In the genomic region with DNA sequence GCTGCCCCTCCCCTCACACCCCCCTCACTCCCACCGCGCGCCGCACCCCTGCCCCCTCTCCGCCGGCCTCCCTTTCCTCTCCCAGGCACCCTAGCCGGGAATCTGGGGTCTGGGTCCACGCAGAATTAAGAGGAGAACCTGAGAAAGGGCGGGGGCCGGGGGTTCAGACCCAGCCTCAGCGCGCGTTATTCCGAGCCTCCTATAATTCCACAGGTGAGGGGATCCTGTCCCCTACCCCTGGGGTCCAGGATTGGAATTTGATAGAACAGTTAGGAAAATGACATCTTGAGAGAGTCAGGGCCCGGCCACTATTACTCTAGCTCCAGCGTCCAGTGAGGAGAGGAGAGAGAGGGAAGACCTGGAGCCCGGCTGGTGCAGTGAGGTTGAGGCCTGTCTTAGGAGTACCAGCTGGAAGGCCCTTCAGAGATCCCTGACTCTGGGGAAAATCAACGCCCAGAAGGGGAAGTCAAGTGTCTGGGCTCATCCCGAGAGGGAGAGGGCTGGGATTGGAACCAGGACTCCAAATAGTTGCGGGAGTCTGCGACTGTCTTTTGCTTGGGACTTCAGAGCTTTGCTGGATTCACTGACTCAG, we compare ENCODE assay signal across 8 cellular contexts. TPM values are rescaled to one million over a fixed set of nuclear protein-coding genes. Genes with fewer than 3 reads are reported as not detected.
DNase-seq lines count a peak whose midpoint lies in the region; ATAC-seq lines count a peak whose summit lies in the region.

No MANE protein-coding gene starts in this region.

- peaks cover 7% of the 10 kb centered on the region for H3K36me3 Mint-ChIP-seq in activated CD8-positive, alpha-beta memory T cell treated with anti-CD3 and anti-CD28 coated beads, Interleukin-2, amount 10 ng/mL, durations not matched to agents 7 days and 5 days
- H3K36me3 Mint-ChIP-seq in activated naive CD8-positive, alpha-beta T cell = peaks cover 6% of the 10 kb centered on the region
- H3K36me3 Mint-ChIP-seq in stimulated activated naive B cell treated with anti-CD40 and anti-IgM and Interleukin-4, amounts not matched to agents 10 μg/mL and 1 μg/mL and 100 μg/mL, for 72 hours = peaks cover 16 to 27% of the 10 kb centered on the region in 2 donors

- no peaks in the 10 kb centered on the region for H3K27me3 Mint-ChIP-seq in activated CD8-positive, alpha-beta memory T cell treated with anti-CD3 and anti-CD28 coated beads, Interleukin-2, amount 10 ng/mL, durations not matched to agents 7 days and 5 days
- no peaks in the 10 kb centered on the region for H3K27me3 Mint-ChIP-seq in activated naive CD8-positive, alpha-beta T cell
- no peaks in the 10 kb centered on the region for H3K27me3 Mint-ChIP-seq in stimulated activated naive B cell treated with anti-CD40 and anti-IgM and Interleukin-4, amounts not matched to agents 10 μg/mL and 1 μg/mL and 100 μg/mL, for 72 hours

- no peak for ATAC-seq in activated CD8-positive, alpha-beta memory T cell treated with anti-CD3 and anti-CD28 coated beads, Interleukin-2, amount 10 ng/mL, durations not matched to agents 7 days and 5 days
- no peak for ATAC-seq in stimulated activated naive B cell treated with anti-CD40 and anti-IgM and Interleukin-4, amounts not matched to agents 10 μg/mL and 1 μg/mL and 100 μg/mL, for 72 hours (replicated peaks)
- no peak for ATAC-seq in HG03039 (IDR thresholded peaks at IDR 0.05; ENCODE audit: unreplicated experiment)

- no peak for DNase-seq in activated CD8-positive, alpha-beta memory T cell treated with anti-CD3 and anti-CD28 coated beads, Interleukin-2, amount 10 ng/mL, durations not matched to agents 7 days and 5 days
- no peak for DNase-seq in activated CD8-positive, alpha-beta memory T cell treated with anti-CD3 and anti-CD28 coated beads, Interleukin-2, amount 50 U/mL, for 4 hours
- DNase-seq in iPS-NIHi11 (ENCODE audit: low spot score) (peak; percentile 26), islet precursor cell (no peak)
- DNase-seq in stimulated activated naive B cell treated with anti-CD40 and anti-IgM and Interleukin-4, amounts not matched to agents 10 μg/mL and 1 μg/mL and 100 μg/mL, for 72 hours = no peak
- no peak for DNase-seq in stimulated activated CD4-positive, alpha-beta T cell treated with anti-CD3 and anti-CD28 coated beads, Interleukin-1b, Interleukin-23, amount 100 ng/mL, for 48 hours

- CTCF ChIA-PET in activated CD8-positive, alpha-beta memory T cell treated with anti-CD3 and anti-CD28 coated beads, Interleukin-2, amount 10 ng/mL, durations not matched to agents 7 days and 5 days (lab: Charles Lee) = interaction anchor here (0.5 to 4.1 kb wide), 24 partner anchors 9 to 207 kb away, joined by 3 to 30 read pairs (median 6); partner anchors contain the start of genes IKZF3, LRRC3C, MIEN1 and ORMDL3

- H3K4me1 Mint-ChIP-seq in activated CD8-positive, alpha-beta memory T cell treated with anti-CD3 and anti-CD28 coated beads, Interleukin-2, amount 10 ng/mL, durations not matched to agents 7 days and 5 days = peaks cover 68% of the 10 kb centered on the region
- peaks cover 59% of the 10 kb centered on the region for H3K4me1 Mint-ChIP-seq in activated naive CD8-positive, alpha-beta T cell (ENCODE audit: low read depth)
- peaks cover 64 to 82% of the 10 kb centered on the region in 2 donors for H3K4me1 Mint-ChIP-seq in stimulated activated naive B cell treated with anti-CD40 and anti-IgM and Interleukin-4, amounts not matched to agents 10 μg/mL and 1 μg/mL and 100 μg/mL, for 72 hours

- H3K9me3 Mint-ChIP-seq in activated CD8-positive, alpha-beta memory T cell treated with anti-CD3 and anti-CD28 coated beads, Interleukin-2, amount 10 ng/mL, durations not matched to agents 7 days and 5 days (ENCODE audit: low read depth) = no peaks in the 10 kb centered on the region
- H3K9me3 Mint-ChIP-seq in activated naive CD8-positive, alpha-beta T cell (ENCODE audit: low read depth) = no peaks in the 10 kb centered on the region
- H3K9me3 Mint-ChIP-seq in stimulated activated naive B cell treated with anti-CD40 and anti-IgM and Interleukin-4, amounts not matched to agents 10 μg/mL and 1 μg/mL and 100 μg/mL, for 72 hours = no peaks in the 10 kb centered on the region

- H3K27ac Mint-ChIP-seq in activated CD8-positive, alpha-beta memory T cell treated with anti-CD3 and anti-CD28 coated beads, Interleukin-2, amount 10 ng/mL, durations not matched to agents 7 days and 5 days = peak overlapping the region; percentile 85
- H3K27ac Mint-ChIP-seq in activated naive CD8-positive, alpha-beta T cell = peak overlapping the region; percentile 97
- peak overlapping the region; percentile 96 for H3K27ac Mint-ChIP-seq in stimulated activated naive B cell treated with anti-CD40 and anti-IgM and Interleukin-4, amounts not matched to agents 10 μg/mL and 1 μg/mL and 100 μg/mL, for 72 hours

- peak overlapping the region; percentile 46 for H3K4me3 Mint-ChIP-seq in activated CD8-positive, alpha-beta memory T cell treated with anti-CD3 and anti-CD28 coated beads, Interleukin-2, amount 10 ng/mL, durations not matched to agents 7 days and 5 days
- peak overlapping the region; percentile 74 for H3K4me3 Mint-ChIP-seq in activated naive CD8-positive, alpha-beta T cell
- peak overlapping the region; percentile 75 to 90 for H3K4me3 Mint-ChIP-seq in stimulated activated naive B cell treated with anti-CD40 and anti-IgM and Interleukin-4, amounts not matched to agents 10 μg/mL and 1 μg/mL and 100 μg/mL, for 72 hours

RNA-seq across cellular contexts. Expression of gene GRB7, which starts 17.3 kb away (rescaled TPM):
- under 1 TPM in 1 of 2 experiments, not detected in 1; 0.19 TPM for total RNA-seq in activated CD8-positive, alpha-beta memory T cell treated with anti-CD3 and anti-CD28 coated beads, Interleukin-2, amount 10 ng/mL, durations not matched to agents 7 days and 5 days

RNA-seq across cellular contexts. Expression of gene MIEN1, which starts 24.7 kb away (rescaled TPM):
- total RNA-seq in activated CD8-positive, alpha-beta memory T cell treated with anti-CD3 and anti-CD28 coated beads, Interleukin-2, amount 10 ng/mL, durations not matched to agents 7 days and 5 days = 10 to 100 TPM; 45.9 to 46.8 TPM

RNA-seq across cellular contexts. Expression of gene ERBB2, which starts 55.2 kb away (rescaled TPM):
- total RNA-seq in activated CD8-positive, alpha-beta memory T cell treated with anti-CD3 and anti-CD28 coated beads, Interleukin-2, amount 10 ng/mL, durations not matched to agents 7 days and 5 days = 1 to 10 TPM; 3.5 to 4.7 TPM
